In genomic region chr13:29730253-29730652, GRCh38 we compare ENCODE assay signal across 27 cellular contexts.
DNase-seq lines count a peak whose midpoint lies in the region; ATAC-seq and TF ChIP-seq lines count a peak whose summit lies in the region.
"Had no signal": no experiment of that assay in that cellular context is flagged by ENCODE, and none has a peak within 500 bp of the region (broad histone marks: within the 10 kb centered on the region; RNA-seq: fewer than 3 reads in every experiment).

No MANE protein-coding gene starts in this region.

- H3K4me3 ChIP-seq in AG04450 (ENCODE audit: low read depth, low read length) (no peak overlapping the region), GM12875 (ENCODE audit: low read depth, low read length) (no peak overlapping the region), PC-3 (ENCODE audit: low read length) (no peak overlapping the region), fibroblast of pulmonary artery (replicated peaks; ENCODE audit: low read depth, low read length) (no peak overlapping the region)
- H3K4me3 ChIP-seq: heart right ventricle, left lung, right lobe of liver had no signal

- no peak for DNase-seq in AG04450 (ENCODE audit: low read depth, low spot score)
- DNase-seq in PC-3 = peak; percentile 7
- no peak for DNase-seq in fibroblast of pulmonary artery (ENCODE audit: low read depth)
- DNase-seq in head of caudate nucleus = no peak
- no peak for DNase-seq in kidney glomerular epithelial cell (lab: John Stamatoyannopoulos, UW)
- no peak for DNase-seq in globus pallidus (ENCODE audit: low spot score)
- DNase-seq: ACHN; activated CD4-positive, CD25-positive, alpha-beta regulatory T cell treated with anti-CD3 and anti-CD28 coated beads, Interleukin-2, amount 50 U/mL, for 72 hours; activated CD8-positive, alpha-beta T cell treated with anti-CD3 and anti-CD28 coated beads for 36 hours; activated gamma-delta T cell; brain microvascular endothelial cell; effector memory CD8-positive, alpha-beta T cell; heart right ventricle; left lung; midbrain; NCI-H1105 treated with DMSO at 0.1 percent for 48 hours; NCI-H2107; NCI-H446 treated with DMSO at 0.1 percent for 48 hours; right lobe of liver; stimulated activated CD4-positive, alpha-beta T cell treated with anti-CD3 and anti-CD28 coated beads, Interleukin-15, amount 100 ng/mL, for 24 hours; stimulated activated CD8-positive, alpha-beta memory T cell treated with anti-CD3 and anti-CD28 coated beads, Interleukin-4, amount 100 ng/mL, for 48 hours; substantia nigra; T1000 had no signal

- H3K27me3 ChIP-seq in AG04450 (ENCODE audit: control insufficient read depth, insufficient read depth, low read length) = peaks cover 30% of the 10 kb centered on the region
- peaks cover 40% of the 10 kb centered on the region for H3K27me3 ChIP-seq in PC-3 (ENCODE audit: low read length)

- no peak overlapping the region for H3K4me2 ChIP-seq in PC-3 (ENCODE audit: low read length)

- POLR2A ChIA-PET in AG04450 (lab: Yijun Ruan, JAX) = no interaction called here
- POLR2A ChIA-PET in PC-3 (lab: Charles Lee; ENCODE audit: unreplicated experiment) = no interaction called here

- no peak overlapping the region for H2AFZ ChIP-seq in PC-3 (ENCODE audit: low read length)
- H2AFZ ChIP-seq: parathyroid adenoma had no signal

- no peaks in the 10 kb centered on the region for H3K36me3 ChIP-seq in PC-3 (ENCODE audit: low read depth, low read length)
- H3K36me3 ChIP-seq: brain microvascular endothelial cell, heart right ventricle, left lung, right lobe of liver had no signal

- no peaks in the 10 kb centered on the region for H3K9me2 ChIP-seq in PC-3 (replicated peaks; ENCODE audit: low read length)

- no peaks in the 10 kb centered on the region for H3K4me1 ChIP-seq in PC-3 (ENCODE audit: insufficient read depth, low read length)
- H3K4me1 ChIP-seq: heart right ventricle, left lung, parathyroid adenoma, right lobe of liver had no signal

- no peaks in the 10 kb centered on the region for H3K79me2 ChIP-seq in PC-3 (ENCODE audit: low read length)
- H3K79me2 ChIP-seq: parathyroid adenoma had no signal

- ATAC-seq in PC-3 = no peak
- no peak for ATAC-seq in activated CD4-positive, CD25-positive, alpha-beta regulatory T cell treated with anti-CD3 and anti-CD28 coated beads, Interleukin-2, amount 50 U/mL, for 24 hours
- ATAC-seq: activated CD8-positive, alpha-beta T cell treated with anti-CD3 and anti-CD28 coated beads for 36 hours; effector memory CD8-positive, alpha-beta T cell; heart right ventricle; left lung; right lobe of liver had no signal

- H3K27ac ChIP-seq in AG04450 (ENCODE audit: low read depth, low read length) (no peak overlapping the region), PC-3 (ENCODE audit: low read length) (no peak overlapping the region)
- H3K27ac ChIP-seq: brain microvascular endothelial cell, C4-2B, heart right ventricle, left lung, parathyroid adenoma, right lobe of liver had no signal

- H3K9me3 ChIP-seq in AG04450 (ENCODE audit: control insufficient read depth, insufficient read depth, low read length) (no peaks in the 10 kb centered on the region), PC-3 (ENCODE audit: low read length) (peaks cover 9% of the 10 kb centered on the region; the same call in 1 of the 2 replicates)
- H3K9me3 ChIP-seq: left lung had no signal

- H3F3A ChIP-seq in PC-3 (ENCODE audit: low read length, unreplicated experiment) = no peaks in the 10 kb centered on the region

- no peak overlapping the region for H3K9ac ChIP-seq in PC-3 (ENCODE audit: low read length)
- H3K9ac ChIP-seq: parathyroid adenoma had no signal

- CTCF ChIA-PET in AG04450 (lab: Charles Lee) = no interaction called here
- CTCF ChIA-PET in PC-3 (lab: Charles Lee) = no interaction called here

- TF ChIP-seq CTCF in AG04450 (IDR thresholded peaks at IDR 0.05; ENCODE audit: low read depth, low read length) (0 out of 2 replicates have a peak, but pooled peaks have one; percentile 10), GM12875 (IDR thresholded peaks at IDR 0.05; ENCODE audit: borderline replicate concordance, insufficient read depth, low read depth, low read length) (0 out of 2 replicates have a peak, but pooled peaks have one; percentile 6), PC-3 (conservative IDR thresholded peaks at IDR 0.05; ENCODE audit: low read depth, low read length) (peak; percentile 38), fibroblast of pulmonary artery (IDR thresholded peaks at IDR 0.05; ENCODE audit: low read length, missing control alignments) (peak; percentile 5)

- BruUV-seq in PC-3 (replicated peaks; lab: Mats Ljungman, UMichigan) = no TSS peak

- H4K20me1 ChIP-seq in PC-3 (ENCODE audit: low read length) = no peaks in the 10 kb centered on the region

- intact Hi-C loops in PC-3 (cut with micrococcal nuclease) = no loop called here
- intact Hi-C loops in head of caudate nucleus (cut with DNase I) = no loop called here
